Comparison of ENCODE assay signal across 8 cellular contexts in the genomic region with DNA sequence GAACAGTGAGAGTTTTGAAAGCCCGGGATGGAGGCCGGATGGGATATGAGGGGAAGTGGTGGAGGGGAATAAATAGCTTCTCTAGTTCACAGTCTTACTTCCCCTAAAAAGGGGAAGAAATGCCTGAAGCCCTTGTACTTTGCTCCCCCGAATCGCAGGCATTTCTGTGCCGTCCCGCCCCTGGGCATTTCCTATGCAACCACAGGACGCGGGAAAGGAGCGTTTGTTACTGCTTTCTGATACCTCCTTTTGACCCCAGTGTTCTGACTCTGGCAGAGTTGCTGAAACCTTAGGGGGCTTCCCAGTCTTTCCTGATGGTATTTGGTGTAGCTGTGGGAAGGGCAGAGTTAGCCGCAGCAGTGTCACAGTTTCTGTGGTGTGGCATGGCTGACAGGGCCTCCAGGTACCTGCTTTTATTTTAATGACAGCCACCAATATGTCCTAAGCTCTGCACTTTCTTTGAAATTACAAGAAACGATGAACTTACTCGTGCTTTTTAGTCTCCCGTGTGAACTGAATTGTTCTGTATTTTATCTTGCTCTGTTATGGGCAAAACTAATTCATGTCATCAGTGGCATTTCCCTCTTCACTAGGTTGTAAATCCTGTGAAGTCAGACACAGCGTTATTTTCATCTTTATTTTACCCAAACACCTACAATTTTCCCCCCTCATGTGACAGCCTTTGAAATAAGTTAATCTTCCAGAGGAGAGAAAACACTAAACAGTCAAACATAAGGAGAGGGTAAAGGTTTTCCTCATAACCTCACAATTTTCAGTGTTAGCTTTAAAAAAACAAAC.
DNase-seq lines count a peak whose midpoint lies in the region; ATAC-seq and TF ChIP-seq lines count a peak whose summit lies in the region.

No MANE protein-coding gene starts in this region.

- H3K27me3 Mint-ChIP-seq in central memory CD8-positive, alpha-beta T cell = no peaks in the 10 kb centered on the region

- H3K4me1 Mint-ChIP-seq in central memory CD8-positive, alpha-beta T cell = peaks cover 47% of the 10 kb centered on the region

- no peaks in the 10 kb centered on the region for H3K9me3 Mint-ChIP-seq in central memory CD8-positive, alpha-beta T cell

- no peak for TF ChIP-seq CTCF in GM10266 (IDR thresholded peaks at IDR 0.05; ENCODE audit: control insufficient read depth, insufficient read depth, low read depth, missing control alignments)

- no peak overlapping the region for H3K27ac Mint-ChIP-seq in central memory CD8-positive, alpha-beta T cell (ENCODE audit: low read depth)

- H3K4me3 Mint-ChIP-seq in central memory CD8-positive, alpha-beta T cell = no peak overlapping the region

- DNase-seq in KBM-7 = peak; percentile 84
- no peak for DNase-seq in central memory CD8-positive, alpha-beta T cell (ENCODE audit: low spot score in 2 of 2)
- peak; percentile 70 for DNase-seq in pons (ENCODE audit: low spot score)
- no peak for DNase-seq in central memory CD4-positive, alpha-beta T cell
- no peak for DNase-seq in stimulated activated naive CD4-positive, alpha-beta T cell treated with Interleukin-2 at 50 U/mL for 16 hours (lab: John Stamatoyannopoulos, UW)
- DNase-seq in GM10266 (ENCODE audit: extremely low spot score) = no peak

- H3K36me3 Mint-ChIP-seq in central memory CD8-positive, alpha-beta T cell (ENCODE audit: insufficient read depth) = peaks cover 4% of the 10 kb centered on the region

- peak; percentile 41 for ATAC-seq in GM18511 (IDR thresholded peaks at IDR 0.05; ENCODE audit: unreplicated experiment)
- ATAC-seq in central memory CD8-positive, alpha-beta T cell (replicated peaks; ENCODE audit: extremely low read depth, poor library complexity, severe bottlenecking) = peak; percentile 33
- ATAC-seq in HG02884 (IDR thresholded peaks at IDR 0.05; ENCODE audit: unreplicated experiment) = no peak

- in situ Hi-C loops in KBM-7 (cut with MboI; ENCODE audit: low pct_unique_long_range_greater_than_20kb, low sequenced_read_pairs) = no loop called here

Comparison
In these comparisons a context has a peak if more than half of its experiments do, and no peak if none do; other contexts are left out.
1. DNase-seq: peak in KBM-7 (single experiment) and pons (single experiment); none in central memory CD8-positive, alpha-beta T cell (0 of 2), central memory CD4-positive, alpha-beta T cell (single experiment), stimulated activated naive CD4-positive, alpha-beta T cell treated with Interleukin-2 at 50 U/mL for 16 hours (single experiment) and GM10266 (single experiment).